In genomic region chrX:135985123-135985973, GRCh38 we compare ENCODE assay signal across 8 cellular contexts. TPM values are rescaled to one million over a fixed set of nuclear protein-coding genes. Genes with fewer than 3 reads are reported as not detected.
A peak's percentile ranks its signal among the peaks of the same experiment; 100 is the strongest.
DNase-seq lines count a peak whose midpoint lies in the region; ATAC-seq and TF ChIP-seq lines count a peak whose summit lies in the region.

Gene SLC9A6, plus strand, starts transcription at chrX:135985435. Its CDS starts 224 bp downstream, at chrX:135985659.

- H2AFZ ChIP-seq in ACC112 (ENCODE audit: low read length, unreplicated experiment): peak within 1 kb of the TSS; percentile 98

- H3K27ac ChIP-seq in ACC112 (ENCODE audit: low read depth, low read length): no peak within 1 kb of the TSS
- peak within 1 kb of the TSS; percentile 66 for H3K27ac ChIP-seq in colonic mucosa

- H3K9ac ChIP-seq in colonic mucosa (ENCODE audit: low read depth in 2 of 2, low read length in 2 of 2): peak within 1 kb of the TSS; percentile 70 to 74

- H3K79me2 ChIP-seq in ACC112 (ENCODE audit: control insufficient read depth, insufficient read depth, low read length, unreplicated experiment): peaks cover 14% of the 10 kb centered on the region

- no peak for TF ChIP-seq CTCF in colonic mucosa (IDR thresholded peaks at IDR 0.05)

- H3K36me3 ChIP-seq in ACC112 (ENCODE audit: insufficient read depth, low read length) (no peaks in the 10 kb centered on the region), colonic mucosa (no peaks in the 10 kb centered on the region)

- H3K4me1 ChIP-seq in ACC112 (ENCODE audit: control insufficient read depth, insufficient read depth, low read length, unreplicated experiment): peaks cover 4% of the 10 kb centered on the region
- peaks cover 3% of the 10 kb centered on the region for H3K4me1 ChIP-seq in colonic mucosa

- ATAC-seq in HG03045 (IDR thresholded peaks at IDR 0.05; ENCODE audit: unreplicated experiment) (peak; percentile 95), left colon (peak; percentile 96)

- no peaks in the 10 kb centered on the region for H3K9me3 ChIP-seq in colonic mucosa

- peak; percentile 47 for TF ChIP-seq POLR2A in GM18526 (IDR thresholded peaks at IDR 0.05; ENCODE audit: extremely low read depth, insufficient read length)

- H3K4me3 ChIP-seq in ACC112 (ENCODE audit: low read depth, low read length): peak within 1 kb of the TSS; percentile 79
- H3K4me3 ChIP-seq in colonic mucosa: peak within 1 kb of the TSS; percentile 68

- no peaks in the 10 kb centered on the region for H3K27me3 ChIP-seq in ACC112 (ENCODE audit: insufficient read depth, low read length)
- H3K27me3 ChIP-seq in colonic mucosa: no peaks in the 10 kb centered on the region

- DNase-seq in NCI-H2196 treated with DMSO at 0.1 percent for 48 hours (lab: John Stamatoyannopoulos, UW; ENCODE audit: unreplicated experiment) (peak; percentile 36), colonic mucosa (peak; percentile 76), left colon (peak; percentile 72 to 83)
- DNase-seq in activated CD4-positive, alpha-beta T cell treated with anti-CD3 and anti-CD28 coated beads for 24 hours (ENCODE audit: low read depth in 2 of 2): peak; percentile 40 to 54
- DNase-seq in stimulated activated CD4-positive, alpha-beta T cell treated with anti-CD3 and anti-CD28 coated beads, Interleukin-1b, Interleukin-23, amount 100 ng/mL, for 4 hours (ENCODE audit: low read depth in 2 of 2): peak; percentile 40 to 64

- intact Hi-C loops in colonic mucosa (cut with DNase I) (loop anchor here (10.0 kb wide), 1 partner anchor 509 kb away; the partner anchor contains the start of gene HTATSF1), left colon (cut with DNase I, micrococcal nuclease) (no loop called here)

RNA-seq across cellular contexts. Expression of gene SLC9A6, which starts in this region (rescaled TPM):
- 10 to 100 TPM; 12.7 to 16.6 TPM for total RNA-seq in colonic mucosa
- total RNA-seq in left colon: 10 to 100 TPM; 13.1 to 17.3 TPM
